Comparison of ENCODE assay signal across 2 cellular contexts in the genomic region with DNA sequence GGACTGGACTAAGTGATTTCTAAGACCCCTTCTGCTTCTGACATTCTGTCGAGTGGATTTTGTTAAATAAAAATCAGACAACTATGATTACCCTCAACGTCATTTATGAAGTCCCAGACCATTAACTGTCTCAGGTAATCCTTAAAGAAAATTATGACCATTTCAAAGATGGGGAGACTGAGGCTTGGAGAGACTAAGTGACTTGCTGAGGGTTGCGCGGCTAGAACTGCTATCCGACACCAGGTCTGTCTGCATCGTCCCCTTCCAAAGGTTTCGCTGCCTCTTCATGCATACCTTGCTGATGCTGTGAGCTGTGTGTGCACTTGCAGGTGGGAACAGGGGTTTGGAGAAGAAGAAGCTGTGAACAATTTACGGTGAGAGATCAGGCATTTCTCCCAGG.
TF ChIP-seq lines count a peak whose summit lies in the region.

No MANE protein-coding gene starts in this region.

TF ChIP-seq in HepG2, 621 proteins besides CTCF, POLR2A, EP300 and RAD21:
- TF ChIP-seq ZFP36 (IDR thresholded peaks at IDR 0.05; ENCODE audit: borderline replicate concordance, low read depth, low read length, partially characterized antibody) (no peak), ZNF782 (CRISPR knock-in tag; IDR thresholded peaks at IDR 0.05; ENCODE audit: borderline replicate concordance) (no peak), ZNF143 (CRISPR knock-in tag; IDR thresholded peaks at IDR 0.05) (no peak), DMTF1 (CRISPR knock-in tag; IDR thresholded peaks at IDR 0.05) (no peak), ARNTL (CRISPR knock-in tag; IDR thresholded peaks at IDR 0.05) (no peak), NFYC (CRISPR knock-in tag; IDR thresholded peaks at IDR 0.05) (no peak), ZNF274 (CRISPR knock-in tag; IDR thresholded peaks at IDR 0.05) (no peak), ZNF629 (CRISPR knock-in tag; conservative IDR thresholded peaks at IDR 0.05) (peak; percentile 49), ZBTB2 (CRISPR knock-in tag; IDR thresholded peaks at IDR 0.05; ENCODE audit: low read depth) (no peak)
TF ChIP-seq in HepG2: peak in this region for 1.

TF ChIP-seq in K562, 482 proteins besides CTCF, POLR2A, EP300 and RAD21:
- TF ChIP-seq ZKSCAN3 (CRISPR knock-in tag; IDR thresholded peaks at IDR 0.05) (no peak), MYBL2 (IDR thresholded peaks at IDR 0.05; ENCODE audit: low read depth) (no peak), MYBL2 (CRISPR knock-in tag; IDR thresholded peaks at IDR 0.05; ENCODE audit: borderline replicate concordance) (no peak), RBM25 (IDR thresholded peaks at IDR 0.05; ENCODE audit: low read depth, low read length, severe bottlenecking) (peak; percentile 56), FOXJ3 (CRISPR knock-in tag; IDR thresholded peaks at IDR 0.05) (no peak), PRPF4 (IDR thresholded peaks at IDR 0.05; ENCODE audit: insufficient read depth, low read depth, low read length, poor library complexity, severe bottlenecking) (no peak), ZNF143 (CRISPR knock-in tag; IDR thresholded peaks at IDR 0.05) (no peak), KDM5B (IDR thresholded peaks at IDR 0.05; ENCODE audit: insufficient replicate concordance, low read depth, low read length) (no peak), POLR2H (tag; IDR thresholded peaks at IDR 0.05; ENCODE audit: low read depth) (no peak), DNMT1 (IDR thresholded peaks at IDR 0.05) (no peak), AFF1 (IDR thresholded peaks at IDR 0.05; ENCODE audit: low read depth in 1 of 2, partially characterized antibody in 2 of 2) (no peak), PTTG1 (tag; IDR thresholded peaks at IDR 0.05; ENCODE audit: low read depth) (no peak), POLR2AphosphoS5 (IDR thresholded peaks at IDR 0.05; ENCODE audit: control insufficient read depth, insufficient read depth, low read depth, low read length) (no peak), NUFIP1 (IDR thresholded peaks at IDR 0.05; ENCODE audit: partially characterized antibody) (no peak), BCOR (IDR thresholded peaks at IDR 0.05) (peak; percentile 64), ZNF174 (CRISPR knock-in tag; IDR thresholded peaks at IDR 0.05) (no peak), NCOA1 (IDR thresholded peaks at IDR 0.05; ENCODE audit: low read depth) (no peak), HMGXB4 (CRISPR knock-in tag; IDR thresholded peaks at IDR 0.05) (no peak), RERE (CRISPR knock-in tag; IDR thresholded peaks at IDR 0.05; ENCODE audit: borderline replicate concordance) (no peak), SMAD1 (IDR thresholded peaks at IDR 0.05; ENCODE audit: low read depth, low read length, partially characterized antibody) (no peak), KDM1A (IDR thresholded peaks at IDR 0.05) (0 out of 4 replicates have a peak, but pooled peaks of 1 of the 2 experiments have one; percentile 20), SIN3A (IDR thresholded peaks at IDR 0.05; ENCODE audit: borderline replicate concordance in 2 of 2, control insufficient read depth in 1 of 2, low read depth in 2 of 2, low read length in 2 of 2) (no peak)
- TF ChIP-seq, protein P1, sequence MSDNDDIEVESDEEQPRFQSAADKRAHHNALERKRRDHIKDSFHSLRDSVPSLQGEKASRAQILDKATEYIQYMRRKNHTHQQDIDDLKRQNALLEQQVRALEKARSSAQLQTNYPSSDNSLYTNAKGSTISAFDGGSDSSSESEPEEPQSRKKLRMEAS (CRISPR knock-in tag; IDR thresholded peaks at IDR 0.05), result no peak
- TF ChIP-seq, protein P2, sequence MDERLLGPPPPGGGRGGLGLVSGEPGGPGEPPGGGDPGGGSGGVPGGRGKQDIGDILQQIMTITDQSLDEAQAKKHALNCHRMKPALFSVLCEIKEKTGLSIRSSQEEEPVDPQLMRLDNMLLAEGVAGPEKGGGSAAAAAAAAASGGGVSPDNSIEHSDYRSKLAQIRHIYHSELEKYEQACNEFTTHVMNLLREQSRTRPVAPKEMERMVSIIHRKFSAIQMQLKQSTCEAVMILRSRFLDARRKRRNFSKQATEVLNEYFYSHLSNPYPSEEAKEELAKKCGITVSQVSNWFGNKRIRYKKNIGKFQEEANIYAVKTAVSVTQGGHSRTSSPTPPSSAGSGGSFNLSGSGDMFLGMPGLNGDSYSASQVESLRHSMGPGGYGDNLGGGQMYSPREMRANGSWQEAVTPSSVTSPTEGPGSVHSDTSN (CRISPR knock-in tag; IDR thresholded peaks at IDR 0.05; ENCODE audit: low read depth), result no peak
- TF ChIP-seq, protein P2 (tag; conservative IDR thresholded peaks at IDR 0.05; ENCODE audit: low read depth), result no peak
